In genomic region chr12:80165741-80166140, GRCh38 we compare ENCODE assay signal across 24 cellular contexts.
DNase-seq lines count a peak whose midpoint lies in the region; ATAC-seq and TF ChIP-seq lines count a peak whose summit lies in the region.
"Had no signal": no experiment of that assay in that cellular context is flagged by ENCODE, and none has a peak within 500 bp of the region (broad histone marks: within the 10 kb centered on the region; RNA-seq: fewer than 3 reads in every experiment).

No MANE protein-coding gene starts in this region.

- ATAC-seq in stimulated activated effector memory CD8-positive, alpha-beta T cell treated with anti-CD3 and anti-CD28 coated beads, Interleukin-12 subunit alpha, Interleukin-12 subunit beta, amount 100 ng/mL, for 72 hours = no peak
- no peak for ATAC-seq in HG02798 (IDR thresholded peaks at IDR 0.05; ENCODE audit: poor library complexity, unreplicated experiment)
- ATAC-seq: GM23338, T-cell had no signal

- H3K9ac ChIP-seq in KMS-11 = no peak overlapping the region

- H3K4me1 ChIP-seq in KMS-11 (ENCODE audit: low read depth, poor library complexity, severe bottlenecking) = peaks cover 85% of the 10 kb centered on the region
- H3K4me1 ChIP-seq: Caco-2, HAP-1 had no signal

- H3K36me3 Mint-ChIP-seq in stimulated activated effector memory CD8-positive, alpha-beta T cell treated with anti-CD3 and anti-CD28 coated beads, Interleukin-12 subunit alpha, Interleukin-12 subunit beta, amount 100 ng/mL, for 72 hours = no peaks in the 10 kb centered on the region
- H3K36me3 Mint-ChIP-seq: CD4-positive, alpha-beta memory T cell; IgD-negative memory B cell; T-cell had no signal

- peak overlapping the region; percentile 1; the same call in 1 of the 2 replicates for H3K27ac ChIP-seq in KMS-11
- H3K27ac ChIP-seq: HL-60 had no signal

- no peaks in the 10 kb centered on the region for H3K27me3 ChIP-seq in KMS-11 (ENCODE audit: insufficient read depth, low read depth)

- H3K4me3 Mint-ChIP-seq in stimulated activated effector memory CD8-positive, alpha-beta T cell treated with anti-CD3 and anti-CD28 coated beads, Interleukin-12 subunit alpha, Interleukin-12 subunit beta, amount 100 ng/mL, for 72 hours = no peak overlapping the region
- H3K4me3 Mint-ChIP-seq: CD4-positive, alpha-beta memory T cell; GM23338; HFFc6; IgD-negative memory B cell; T-cell; T-helper 2 cell treated with Interferon-gamma antibody and Interleukin-4, amounts not matched to agents 5 μg/mL and 100 μg/mL, for 36 hours had no signal

- no peak overlapping the region for H3K4me3 ChIP-seq in KMS-11 (IDR thresholded peaks at IDR 0.05; ENCODE audit: insufficient read depth, low read depth, low read length)
- H3K4me3 ChIP-seq: GM23338, HAP-1 had no signal

- H4K20me1 ChIP-seq in KMS-11 (ENCODE audit: insufficient read depth) = no peaks in the 10 kb centered on the region

- no peaks in the 10 kb centered on the region for H3K36me3 ChIP-seq in KMS-11 (ENCODE audit: insufficient read depth)
- H3K36me3 ChIP-seq: HAP-1 had no signal

- peak overlapping the region; percentile 14; the same call in 1 of the 2 replicates for H3K4me2 ChIP-seq in KMS-11
- H3K4me2 ChIP-seq: GM23338 had no signal

- H2AFZ ChIP-seq in KMS-11 (ENCODE audit: low read depth) = peak overlapping the region; percentile 13; the same call in 1 of the 2 replicates

- DNase-seq in NCI-H524 treated with DMSO at 0.1 percent for 48 hours (lab: John Stamatoyannopoulos, UW) = peak; percentile 95
- DNase-seq in cerebellum (ENCODE audit: low spot score) = peak; percentile 32
- DNase-seq in stimulated activated effector memory CD8-positive, alpha-beta T cell treated with anti-CD3 and anti-CD28 coated beads, Interleukin-12 subunit alpha, Interleukin-12 subunit beta, amount 100 ng/mL, for 72 hours (ENCODE audit: low spot score in 2 of 2) = no peak
- DNase-seq in NCI-H1092 treated with DMSO at 0.1 percent for 48 hours (lab: John Stamatoyannopoulos, UW) = no peak
- no peak for DNase-seq in NCI-H1436 treated with DMSO at 0.1 percent for 48 hours (lab: John Stamatoyannopoulos, UW)
- DNase-seq: Caco-2; CD4-positive, alpha-beta memory T cell; HFFc6; NCI-H1048; NCI-H1436; NCI-H2029 treated with DMSO at 0.1 percent for 48 hours; NCI-H226; NCI-H510A; NCI-H774; Right ventricle myocardium superior; RPMI8226; T-cell had no signal

- no peaks in the 10 kb centered on the region for H3K79me2 ChIP-seq in KMS-11 (ENCODE audit: insufficient read depth, low read depth)

- H3K4me1 Mint-ChIP-seq in stimulated activated effector memory CD8-positive, alpha-beta T cell treated with anti-CD3 and anti-CD28 coated beads, Interleukin-12 subunit alpha, Interleukin-12 subunit beta, amount 100 ng/mL, for 72 hours = peaks cover 13% of the 10 kb centered on the region
- H3K4me1 Mint-ChIP-seq: GM23338 had no signal

- no peak overlapping the region for H3K27ac Mint-ChIP-seq in stimulated activated effector memory CD8-positive, alpha-beta T cell treated with anti-CD3 and anti-CD28 coated beads, Interleukin-12 subunit alpha, Interleukin-12 subunit beta, amount 100 ng/mL, for 72 hours
- H3K27ac Mint-ChIP-seq: CD4-positive, alpha-beta memory T cell; GM23338; HFFc6; IgD-negative memory B cell; T-cell; T-helper 2 cell treated with Interferon-gamma antibody and Interleukin-4, amounts not matched to agents 5 μg/mL and 100 μg/mL, for 36 hours had no signal

- no peak for TF ChIP-seq CTCF in KMS-11 (conservative IDR thresholded peaks at IDR 0.05; ENCODE audit: low read depth, low read length)

- H3K9me3 Mint-ChIP-seq in stimulated activated effector memory CD8-positive, alpha-beta T cell treated with anti-CD3 and anti-CD28 coated beads, Interleukin-12 subunit alpha, Interleukin-12 subunit beta, amount 100 ng/mL, for 72 hours = no peaks in the 10 kb centered on the region
- H3K9me3 Mint-ChIP-seq: HFFc6; T-helper 2 cell treated with Interferon-gamma antibody and Interleukin-4, amounts not matched to agents 5 μg/mL and 100 μg/mL, for 36 hours had no signal

Comparison
In these comparisons a context has a peak if more than half of its experiments do, and no peak if none do; other contexts are left out.
1. DNase-seq: peak in NCI-H524 treated with DMSO at 0.1 percent for 48 hours (single experiment) and cerebellum (single experiment); none in stimulated activated effector memory CD8-positive, alpha-beta T cell treated with anti-CD3 and anti-CD28 coated beads, Interleukin-12 subunit alpha, Interleukin-12 subunit beta, amount 100 ng/mL, for 72 hours (0 of 2), NCI-H1092 treated with DMSO at 0.1 percent for 48 hours (single experiment) and NCI-H1436 treated with DMSO at 0.1 percent for 48 hours (single experiment).